Comparison of ENCODE assay signal across 16 cellular contexts in the genomic region with DNA sequence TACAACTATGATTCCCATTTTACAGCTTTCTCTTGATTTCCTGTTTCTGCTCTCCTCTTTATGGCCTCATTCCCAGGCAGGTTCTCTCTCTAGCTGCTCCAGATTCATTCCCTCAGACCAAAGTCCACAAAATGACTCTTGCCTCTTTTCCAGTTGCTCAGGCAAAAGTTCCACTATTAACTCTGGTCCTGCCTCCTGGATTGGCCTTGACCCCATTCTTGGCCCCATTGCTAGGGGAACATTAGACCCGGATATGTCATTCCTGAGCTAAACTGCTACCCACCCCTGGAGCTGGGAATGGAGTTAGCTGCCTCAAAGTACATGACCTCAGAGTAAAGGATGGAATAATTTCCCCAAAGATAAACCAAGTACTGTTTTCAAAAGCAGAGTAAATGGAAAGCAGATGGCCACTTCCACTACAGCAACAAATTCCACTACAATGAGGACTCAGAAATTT.
DNase-seq lines count a peak whose midpoint lies in the region; ATAC-seq and TF ChIP-seq lines count a peak whose summit lies in the region.
"Had no signal": no experiment of that assay in that cellular context is flagged by ENCODE, and none has a peak within 500 bp of the region (broad histone marks: within the 10 kb centered on the region; RNA-seq: fewer than 3 reads in every experiment).

No MANE protein-coding gene starts in this region.

- H3K27me3 Mint-ChIP-seq in nephron (ENCODE audit: low read depth) = no peaks in the 10 kb centered on the region
- H3K27me3 Mint-ChIP-seq in CD4-positive, alpha-beta memory T cell = peaks cover 3 to 7% of the 10 kb centered on the region in 2 donors

- POLR2A ChIA-PET in AG04449 (lab: Yijun Ruan, JAX) = no interaction called here
- POLR2A ChIA-PET in CD4-positive, alpha-beta memory T cell (lab: Charles Lee; ENCODE audit: partially characterized antibody) = no interaction called here

- H3K4me1 ChIP-seq in adipocyte (ENCODE audit: control insufficient read depth, insufficient read depth, low read length) (peaks cover 28% of the 10 kb centered on the region), heart right ventricle (peaks cover 0 to 7% (median 0%) of the 10 kb centered on the region in 9 donors)
- H3K4me1 ChIP-seq in CD4-positive, alpha-beta memory T cell (ENCODE audit: insufficient read depth, low read length) = no peaks in the 10 kb centered on the region

- CTCF ChIA-PET in AG04449 (lab: Yijun Ruan, JAX) = interaction anchor here (2.2 kb wide), 1 partner anchor 143 kb away, joined by 6 read pairs; no protein-coding TSS in a partner anchor
- CTCF ChIA-PET in CD4-positive, alpha-beta memory T cell (lab: Charles Lee; ENCODE audit: partially characterized antibody) = no interaction called here

- TF ChIP-seq CTCF in AG04449 (IDR thresholded peaks at IDR 0.05; ENCODE audit: insufficient read depth, low read length, missing control alignments) = no peak
- no peak for TF ChIP-seq CTCF in heart right ventricle (IDR thresholded peaks at IDR 0.05)
- TF ChIP-seq CTCF in nephron (IDR thresholded peaks at IDR 0.05; ENCODE audit: unreplicated experiment in 3 of 3) = no peak
- TF ChIP-seq CTCF in coronary artery (IDR thresholded peaks at IDR 0.05) = no peak

- peak overlapping the region in 2 of 3 experiments; percentile 30 to 52 for H3K27ac Mint-ChIP-seq in nephron
- no peak overlapping the region for H3K27ac Mint-ChIP-seq in CD4-positive, alpha-beta memory T cell
- H3K27ac Mint-ChIP-seq: activated T-cell treated with anti-CD3 and anti-CD28 coated beads, Interleukin-2, amount 50 U/mL, for 72 hours; naive B cell had no signal

- ATAC-seq in heart right ventricle (peak in 7 of 8 donors; percentile 77 to 95 (median 90)), GM21381 (IDR thresholded peaks at IDR 0.05; ENCODE audit: unreplicated experiment) (no peak)
- ATAC-seq: activated T-cell treated with anti-CD3 and anti-CD28 coated beads, Interleukin-2, amount 50 U/mL, for 72 hours; PC-3 had no signal

- DNase-seq in AG04449 (ENCODE audit: low read depth, low spot score) (peak; percentile 19), adipocyte (ENCODE audit: low read depth) (peak; percentile 87), heart right ventricle (peak in 1 of 2 donors; percentile 44), coronary artery (ENCODE audit: low spot score) (no peak), NCI-H1048 (lab: John Stamatoyannopoulos, UW) (no peak)
- DNase-seq in CD4-positive, alpha-beta memory T cell = no peak
- DNase-seq: activated T-cell treated with anti-CD3 and anti-CD28 coated beads, Interleukin-2, amount 50 U/mL, for 72 hours; IMR-90; kidney; MV-4-11; naive B cell; NCI-H526 treated with DMSO at 0.1 percent for 48 hours; PC-3; retina had no signal

- intact Hi-C loops in heart right ventricle (cut with DNase I) = no loop called here
- intact Hi-C loops in CD4-positive, alpha-beta memory T cell (cut with micrococcal nuclease) = no loop called here

- no peaks in the 10 kb centered on the region for H3K9me3 Mint-ChIP-seq in nephron
- H3K9me3 Mint-ChIP-seq in CD4-positive, alpha-beta memory T cell = no peaks in the 10 kb centered on the region
- H3K9me3 Mint-ChIP-seq: activated T-cell treated with anti-CD3 and anti-CD28 coated beads, Interleukin-2, amount 50 U/mL, for 72 hours had no signal

- 47 to 56% methylated on average over 1 of the region's 1 CpG for WGBS in heart right ventricle, 2 donors

- no peak overlapping the region for H3K4me3 Mint-ChIP-seq in nephron
- no peak overlapping the region for H3K4me3 Mint-ChIP-seq in CD4-positive, alpha-beta memory T cell
- H3K4me3 Mint-ChIP-seq: activated T-cell treated with anti-CD3 and anti-CD28 coated beads, Interleukin-2, amount 50 U/mL, for 72 hours; naive B cell had no signal

- H3K27ac ChIP-seq in heart right ventricle (peak overlapping the region in 6 of 10 donors; percentile 3 to 47 (median 18)), coronary artery (peak overlapping the region in 1 of 2 donors; percentile 60)
- no peak overlapping the region for H3K27ac ChIP-seq in CD4-positive, alpha-beta memory T cell (ENCODE audit: low read depth, low read length)

- H3K36me3 ChIP-seq in adipocyte (ENCODE audit: control insufficient read depth, insufficient read depth, low read length, severe bottlenecking) = no peaks in the 10 kb centered on the region
- H3K36me3 ChIP-seq in heart right ventricle = no peaks in the 10 kb centered on the region
- H3K36me3 ChIP-seq in CD4-positive, alpha-beta memory T cell (ENCODE audit: insufficient read depth, low read length) = no peaks in the 10 kb centered on the region

- H3K9ac ChIP-seq in adipocyte (ENCODE audit: low read length) = no peak overlapping the region

- H3K4me3 ChIP-seq in AG04449 (ENCODE audit: low read depth, low read length) = no peak overlapping the region
- no peak overlapping the region for H3K4me3 ChIP-seq in adipocyte (ENCODE audit: low read length)
- no peak overlapping the region for H3K4me3 ChIP-seq in heart right ventricle
- H3K4me3 ChIP-seq in coronary artery = no peak overlapping the region
- H3K4me3 ChIP-seq in CD4-positive, alpha-beta memory T cell (ENCODE audit: low read length in 2 of 2) = no peak overlapping the region

- no peaks in the 10 kb centered on the region for H3K36me3 Mint-ChIP-seq in nephron (ENCODE audit: low read depth)
- no peaks in the 10 kb centered on the region for H3K36me3 Mint-ChIP-seq in CD4-positive, alpha-beta memory T cell
- H3K36me3 Mint-ChIP-seq: naive B cell had no signal

- peaks cover 12% of the 10 kb centered on the region for H3K4me1 Mint-ChIP-seq in nephron
- no peaks in the 10 kb centered on the region for H3K4me1 Mint-ChIP-seq in CD4-positive, alpha-beta memory T cell
- H3K4me1 Mint-ChIP-seq: naive B cell had no signal

- H3K9me3 ChIP-seq in adipocyte (ENCODE audit: control insufficient read depth, low read length) = no peaks in the 10 kb centered on the region
- H3K9me3 ChIP-seq in heart right ventricle = no peaks in the 10 kb centered on the region
- no peaks in the 10 kb centered on the region for H3K9me3 ChIP-seq in CD4-positive, alpha-beta memory T cell (ENCODE audit: control insufficient read depth in 1 of 2, low read length in 2 of 2)

- H3K27me3 ChIP-seq in adipocyte (replicated peaks; ENCODE audit: control insufficient read depth, insufficient read depth, low read length) (no peaks in the 10 kb centered on the region), heart right ventricle (no peaks in the 10 kb centered on the region)
- H3K27me3 ChIP-seq in CD4-positive, alpha-beta memory T cell (ENCODE audit: insufficient read depth, low read length) = no peaks in the 10 kb centered on the region

Comparison
In these comparisons a context has a peak if more than half of its experiments do, and no peak if none do; other contexts are left out.
1. DNase-seq: peak in AG04449 (single experiment) and adipocyte (single experiment); none in coronary artery (single experiment), NCI-H1048 (single experiment) and CD4-positive, alpha-beta memory T cell (0 of 5).
2. H3K27ac Mint-ChIP-seq: peak in nephron (2 of 3); none in CD4-positive, alpha-beta memory T cell (0 of 7).